ENCODE assay signal across 8 cellular contexts in genomic region chr7:27095897-27096755, GRCh38. TPM values are rescaled to one million over a fixed set of nuclear protein-coding genes. Genes with fewer than 3 reads are reported as not detected.
DNase-seq lines count a peak whose midpoint lies in the region; ATAC-seq lines count a peak whose summit lies in the region.

Gene HOXA1 (minus strand): TSS chr7:27096000. CDS start chr7:27095912, 88 bp downstream.

- peaks cover 18 to 24% (median 22%) of the 10 kb centered on the region in 3 donors for H3K36me3 Mint-ChIP-seq in immature natural killer cell

- H3K9me3 Mint-ChIP-seq in immature natural killer cell, result no peaks in the 10 kb centered on the region

- ATAC-seq in GM18502 (IDR thresholded peaks at IDR 0.05; ENCODE audit: poor library complexity, unreplicated experiment) (peak; percentile 84), HG02798 (IDR thresholded peaks at IDR 0.05; ENCODE audit: poor library complexity, unreplicated experiment) (peak; percentile 88)

- H3K4me3 Mint-ChIP-seq in immature natural killer cell, result peak within 1 kb of the TSS; percentile 91 to 97 (median 94)

- peaks cover 6 to 19% (median 17%) of the 10 kb centered on the region in 3 donors for H3K27me3 Mint-ChIP-seq in immature natural killer cell (ENCODE audit: low read depth in 3 of 3)

- H3K4me1 Mint-ChIP-seq in immature natural killer cell, result peaks cover 31 to 48% of the 10 kb centered on the region in 2 donors

- peak within 1 kb of the TSS; percentile 72 to 89 (median 86) for H3K27ac Mint-ChIP-seq in immature natural killer cell

- DNase-seq in NCI-H1417 (lab: John Stamatoyannopoulos, UW) (peak; percentile 91 to 96 (median 95)), T-helper 9 cell (peak; percentile 58), astrocyte of the hippocampus (ENCODE audit: low read depth, low spot score) (peak; percentile 60), immature natural killer cell (peak; percentile 77 to 83 (median 80)), occipital lobe (lab: John Stamatoyannopoulos, UW) (no peak)
- DNase-seq in stimulated activated CD4-positive, alpha-beta T cell treated with anti-CD3 and anti-CD28 coated beads, Interleukin-15, amount 100 ng/mL, for 24 hours, result peak; percentile 82

RNA-seq across cellular contexts. Expression of gene HOXA1, which starts in this region (rescaled TPM):
- polyA plus RNA-seq in immature natural killer cell, result under 1 TPM in 1 of 3 donors, not detected in 2; 0.62 TPM
- not detected for total RNA-seq in occipital lobe

Comparison
In these comparisons a context has a peak if more than half of its experiments do, and no peak if none do; other contexts are left out.
1. Peak in DNase-seq in immature natural killer cell; RNA of the gene not detected or under 1 TPM.